In the genomic region with DNA sequence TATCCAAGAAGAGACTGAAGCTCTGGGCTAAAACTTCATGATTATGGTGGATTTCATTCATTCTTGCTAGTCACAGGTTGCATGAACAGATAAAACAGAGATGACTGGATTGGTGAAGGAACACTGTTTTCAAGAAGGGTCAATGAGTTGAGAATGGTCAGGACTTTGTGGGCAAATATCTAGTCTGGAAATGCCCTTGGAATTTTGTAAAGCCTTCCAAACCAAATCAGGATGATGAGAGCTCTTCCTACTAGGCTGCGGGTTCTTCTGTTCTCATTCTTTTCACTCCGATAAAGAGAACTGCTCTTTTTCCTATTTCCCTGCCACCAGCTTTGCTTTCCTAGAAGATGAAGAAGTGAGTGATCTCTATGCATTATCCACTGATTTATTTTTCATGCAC, we compare ENCODE assay signal across 15 cellular contexts.
DNase-seq lines count a peak whose midpoint lies in the region; ATAC-seq and TF ChIP-seq lines count a peak whose summit lies in the region.
"Had no signal": no experiment of that assay in that cellular context is flagged by ENCODE, and none has a peak within 500 bp of the region (broad histone marks: within the 10 kb centered on the region; RNA-seq: fewer than 3 reads in every experiment).

No MANE protein-coding gene starts in this region.

- H3K27me3 Mint-ChIP-seq in activated naive CD4-positive, alpha-beta T cell treated with anti-CD3 and anti-CD28 coated beads, Interleukin-2, amount 50 U/mL, for 24 hours, result no peaks in the 10 kb centered on the region
- H3K27me3 Mint-ChIP-seq in activated T-helper 17 cell treated with anti-CD3 and anti-CD28 coated beads, Interleukin-2, amount 50 U/mL, for 72 hours, result no peaks in the 10 kb centered on the region
- H3K27me3 Mint-ChIP-seq: effector memory CD8-positive, alpha-beta T cell had no signal

- no peak for DNase-seq in activated naive CD4-positive, alpha-beta T cell treated with anti-CD3 and anti-CD28 coated beads, Interleukin-2, amount 50 U/mL, for 16 hours
- peak; percentile 76 for DNase-seq in fibroblast of villous mesenchyme (ENCODE audit: low read depth)
- DNase-seq in tibial nerve (ENCODE audit: low spot score in 2 of 2), result no peak
- DNase-seq in foreskin keratinocyte, result no peak
- DNase-seq in ureter (ENCODE audit: low spot score), result no peak
- DNase-seq: activated T-cell treated with anti-CD3 and anti-CD28 coated beads, Interleukin-2, amount 50 U/mL, for 48 hours; brain microvascular endothelial cell; effector memory CD8-positive, alpha-beta T cell; H9; NCI-H2227 treated with DMSO at 0.1 percent for 48 hours; posterior cingulate gyrus; spleen had no signal

- H3K36me3 Mint-ChIP-seq in activated naive CD4-positive, alpha-beta T cell treated with anti-CD3 and anti-CD28 coated beads, Interleukin-2, amount 50 U/mL, for 24 hours, result peaks cover 55% of the 10 kb centered on the region
- peaks cover 100% of the 10 kb centered on the region for H3K36me3 Mint-ChIP-seq in activated T-helper 17 cell treated with anti-CD3 and anti-CD28 coated beads, Interleukin-2, amount 50 U/mL, for 72 hours (ENCODE audit: low read depth)

- H3K4me1 Mint-ChIP-seq in activated naive CD4-positive, alpha-beta T cell treated with anti-CD3 and anti-CD28 coated beads, Interleukin-2, amount 50 U/mL, for 24 hours, result peaks cover 75% of the 10 kb centered on the region
- peaks cover 52% of the 10 kb centered on the region for H3K4me1 Mint-ChIP-seq in activated T-helper 17 cell treated with anti-CD3 and anti-CD28 coated beads, Interleukin-2, amount 50 U/mL, for 72 hours

- H3K27me3 ChIP-seq in tibial nerve (no peaks in the 10 kb centered on the region), foreskin keratinocyte (no peaks in the 10 kb centered on the region)
- H3K27me3 ChIP-seq: brain microvascular endothelial cell, spleen had no signal

- peaks cover 0 to 41% (median 5%) of the 10 kb centered on the region in 3 donors for H3K36me3 ChIP-seq in tibial nerve

- H3K4me3 ChIP-seq in fibroblast of villous mesenchyme (ENCODE audit: low read depth, low read length) (no peak overlapping the region), tibial nerve (no peak overlapping the region)
- H3K4me3 ChIP-seq: spleen had no signal

- peak overlapping the region; percentile 5 for H3K4me3 Mint-ChIP-seq in activated naive CD4-positive, alpha-beta T cell treated with anti-CD3 and anti-CD28 coated beads, Interleukin-2, amount 50 U/mL, for 24 hours
- peak overlapping the region; percentile 48 for H3K4me3 Mint-ChIP-seq in activated T-helper 17 cell treated with anti-CD3 and anti-CD28 coated beads, Interleukin-2, amount 50 U/mL, for 72 hours
- H3K4me3 Mint-ChIP-seq: effector memory CD8-positive, alpha-beta T cell; H9 had no signal

- peak overlapping the region in 3 of 4 donors; percentile 22 to 84 (median 82) for H3K27ac ChIP-seq in tibial nerve
- no peak overlapping the region for H3K27ac ChIP-seq in foreskin keratinocyte
- H3K27ac ChIP-seq: brain microvascular endothelial cell had no signal

- no peaks in the 10 kb centered on the region for H3K9me3 ChIP-seq in tibial nerve
- H3K9me3 ChIP-seq: spleen had no signal

- TF ChIP-seq EP300 in tibial nerve (IDR thresholded peaks at IDR 0.05), result no peak

- no peak for TF ChIP-seq CTCF in fibroblast of villous mesenchyme (IDR thresholded peaks at IDR 0.05; ENCODE audit: insufficient read depth, low read depth, low read length)
- TF ChIP-seq CTCF in tibial nerve (IDR thresholded peaks at IDR 0.05), result no peak
- TF ChIP-seq CTCF in foreskin keratinocyte (conservative IDR thresholded peaks at IDR 0.05), result no peak

- peak overlapping the region; percentile 48 for H3K27ac Mint-ChIP-seq in activated naive CD4-positive, alpha-beta T cell treated with anti-CD3 and anti-CD28 coated beads, Interleukin-2, amount 50 U/mL, for 24 hours
- peak overlapping the region; percentile 38 for H3K27ac Mint-ChIP-seq in activated T-helper 17 cell treated with anti-CD3 and anti-CD28 coated beads, Interleukin-2, amount 50 U/mL, for 72 hours

- TF ChIP-seq POLR2A in tibial nerve (IDR thresholded peaks at IDR 0.05), result no peak

- no peaks in the 10 kb centered on the region for H3K9me3 Mint-ChIP-seq in activated naive CD4-positive, alpha-beta T cell treated with anti-CD3 and anti-CD28 coated beads, Interleukin-2, amount 50 U/mL, for 24 hours
- H3K9me3 Mint-ChIP-seq in activated T-helper 17 cell treated with anti-CD3 and anti-CD28 coated beads, Interleukin-2, amount 50 U/mL, for 72 hours, result peaks cover 3% of the 10 kb centered on the region
- H3K9me3 Mint-ChIP-seq: effector memory CD8-positive, alpha-beta T cell; H9 had no signal

- no peak for ATAC-seq in activated T-helper 17 cell treated with anti-CD3 and anti-CD28 coated beads, Interleukin-2, amount 50 U/mL, for 72 hours (replicated peaks)
- ATAC-seq in foreskin keratinocyte (no peak), HG03460 (IDR thresholded peaks at IDR 0.05; ENCODE audit: unreplicated experiment) (no peak)
- ATAC-seq: effector memory CD8-positive, alpha-beta T cell had no signal

- H3K4me1 ChIP-seq in tibial nerve (peaks cover 0 to 95% (median 47%) of the 10 kb centered on the region in 4 donors), foreskin keratinocyte (peaks cover 24% of the 10 kb centered on the region)

- WGBS in tibial nerve, 2 donors, result 37 to 47% methylated on average over 2 of the region's 2 CpGs
